Comparison of ENCODE assay signal across 8 cellular contexts in genomic region chr15:98646546-98647025, GRCh38. TPM values are rescaled to one million over a fixed set of nuclear protein-coding genes. Genes with fewer than 3 reads are reported as not detected.
DNase-seq lines count a peak whose midpoint lies in the region; ATAC-seq and TF ChIP-seq lines count a peak whose summit lies in the region.

No MANE protein-coding gene starts in this region.

- H4K12ac ChIP-seq in trophoblast cell (ENCODE audit: low read depth, low read length) = no peak overlapping the region

- intact Hi-C loops in esophagus squamous epithelium (cut with DNase I) = loop anchor here (5.0 to 10.0 kb wide), 2 partner anchors 124 to 418 kb away; no protein-coding TSS in a partner anchor

- no peaks in the 10 kb centered on the region for H3K9me3 ChIP-seq in DND-41 (ENCODE audit: insufficient read depth, low read length, severe bottlenecking)
- no peaks in the 10 kb centered on the region for H3K9me3 ChIP-seq in RWPE2 (ENCODE audit: severe bottlenecking)
- no peaks in the 10 kb centered on the region for H3K9me3 ChIP-seq in esophagus squamous epithelium
- no peaks in the 10 kb centered on the region for H3K9me3 ChIP-seq in trophoblast cell (ENCODE audit: insufficient read depth, low read depth, low read length)

- H3K4ac ChIP-seq in trophoblast cell (ENCODE audit: low read depth, low read length) = no peak overlapping the region

- H3K27me3 ChIP-seq in DND-41 (ENCODE audit: insufficient read depth, low read length, poor library complexity) (peaks cover 66% of the 10 kb centered on the region), RWPE2 (ENCODE audit: insufficient read depth, poor library complexity, severe bottlenecking) (no peaks in the 10 kb centered on the region), esophagus squamous epithelium (peaks cover 0 to 36% (median 0%) of the 10 kb centered on the region in 4 donors), trophoblast cell (ENCODE audit: insufficient read depth, low read length) (no peaks in the 10 kb centered on the region)

- H3K14ac ChIP-seq in trophoblast cell (ENCODE audit: low read length) = no peak overlapping the region

- no peak overlapping the region for H2AFZ ChIP-seq in DND-41 (ENCODE audit: low read depth, low read length)
- no peak overlapping the region for H2AFZ ChIP-seq in trophoblast cell (ENCODE audit: insufficient read depth, low read length, poor library complexity)

- H3K79me2 ChIP-seq in DND-41 (ENCODE audit: insufficient read depth, low read length) (peaks cover 24% of the 10 kb centered on the region), trophoblast cell (ENCODE audit: control insufficient read depth, insufficient read depth, low read length, poor library complexity) (peaks cover 23% of the 10 kb centered on the region)

- DNase-seq in DND-41 (no peak), RWPE2 (ENCODE audit: low spot score) (no peak), esophagus squamous epithelium (lab: John Stamatoyannopoulos, UW) (no peak), trophoblast cell (no peak), HT-29 (ENCODE audit: low spot score) (no peak), activated gamma-delta T cell (lab: John Stamatoyannopoulos, UW) (no peak)

- no peak overlapping the region for H2BK5ac ChIP-seq in trophoblast cell (ENCODE audit: low read depth, low read length, poor library complexity)

- H4K20me1 ChIP-seq in DND-41 (ENCODE audit: insufficient read depth, low read length) = peaks cover 22% of the 10 kb centered on the region

- no peak overlapping the region for H3K18ac ChIP-seq in trophoblast cell (ENCODE audit: low read length)

- H4K91ac ChIP-seq in trophoblast cell (ENCODE audit: low read depth, low read length) = no peak overlapping the region

- TF ChIP-seq CTCF in DND-41 (IDR thresholded peaks at IDR 0.05; ENCODE audit: borderline replicate concordance, extremely low read depth, low read length, poor library complexity, severe bottlenecking) (no peak), RWPE2 (IDR thresholded peaks at IDR 0.05; ENCODE audit: poor library complexity, severe bottlenecking) (no peak), esophagus squamous epithelium (IDR thresholded peaks at IDR 0.05) (no peak)

- H4K8ac ChIP-seq in trophoblast cell (ENCODE audit: low read depth, low read length) = no peak overlapping the region

- H3K4me1 ChIP-seq in DND-41 (ENCODE audit: insufficient read depth, low read length) = peaks cover 29% of the 10 kb centered on the region
- peaks cover 4% of the 10 kb centered on the region for H3K4me1 ChIP-seq in RWPE2 (ENCODE audit: insufficient read depth, poor library complexity, severe bottlenecking)
- H3K4me1 ChIP-seq in esophagus squamous epithelium = peaks cover 0 to 33% (median 0%) of the 10 kb centered on the region in 3 donors
- H3K4me1 ChIP-seq in trophoblast cell (ENCODE audit: control insufficient read depth in 1 of 2, insufficient read depth in 2 of 2, low read length in 2 of 2) = no peaks in the 10 kb centered on the region

- no peak overlapping the region for H3K23ac ChIP-seq in trophoblast cell (ENCODE audit: low read length)

- H2BK12ac ChIP-seq in trophoblast cell (ENCODE audit: low read length) = no peak overlapping the region

- H3K27ac ChIP-seq in DND-41 (ENCODE audit: low read length) = no peak overlapping the region
- H3K27ac ChIP-seq in RWPE2 (ENCODE audit: poor library complexity, severe bottlenecking) = peak overlapping the region; percentile 85
- peak overlapping the region in 3 of 4 donors; percentile 85 to 98 (median 97) for H3K27ac ChIP-seq in esophagus squamous epithelium
- H3K27ac ChIP-seq in trophoblast cell (ENCODE audit: low read depth, low read length) = no peak overlapping the region

- TF ChIP-seq POLR2A in esophagus squamous epithelium (IDR thresholded peaks at IDR 0.05) = no peak

- H3K36me3 ChIP-seq in DND-41 (ENCODE audit: insufficient read depth, low read length) = no peaks in the 10 kb centered on the region
- no peaks in the 10 kb centered on the region for H3K36me3 ChIP-seq in RWPE2 (ENCODE audit: low read depth)
- no peaks in the 10 kb centered on the region for H3K36me3 ChIP-seq in esophagus squamous epithelium
- H3K36me3 ChIP-seq in trophoblast cell (ENCODE audit: control insufficient read depth in 1 of 2, insufficient read depth in 2 of 2, low read length in 2 of 2) = no peaks in the 10 kb centered on the region

- H3K4me2 ChIP-seq in DND-41 (ENCODE audit: insufficient read depth, low read length) = peak overlapping the region; percentile 92
- H3K4me2 ChIP-seq in trophoblast cell (ENCODE audit: low read length) = peak overlapping the region; percentile 96

- H3K4me3 ChIP-seq in DND-41 (ENCODE audit: low read depth in 1 of 2, low read length in 2 of 2) = peak overlapping the region in 1 of 2 experiments; percentile 74; a peak in 2 of 4 replicates
- H3K4me3 ChIP-seq in RWPE2 (ENCODE audit: severe bottlenecking) = peak overlapping the region; percentile 96
- peak overlapping the region; percentile 69 to 93 (median 82) for H3K4me3 ChIP-seq in esophagus squamous epithelium
- H3K4me3 ChIP-seq in trophoblast cell (ENCODE audit: low read depth, low read length) = no peak overlapping the region

- no peak for ATAC-seq in DND-41 (ENCODE audit: insufficient read depth, low read depth)
- ATAC-seq in RWPE2 (ENCODE audit: low read depth) = no peak
- no peak for ATAC-seq in HG02588 (IDR thresholded peaks at IDR 0.05; ENCODE audit: unreplicated experiment)
- ATAC-seq in GM18873 (IDR thresholded peaks at IDR 0.05; ENCODE audit: low FRiP score, unreplicated experiment) = no peak

- H3K79me1 ChIP-seq in trophoblast cell (ENCODE audit: low read length) = peaks cover 33% of the 10 kb centered on the region

- no peak overlapping the region for H2BK120ac ChIP-seq in trophoblast cell (ENCODE audit: insufficient read depth, low read length, poor library complexity)

- WGBS in esophagus squamous epithelium, 2 donors = 7 to 8% methylated on average over 7 of the region's 7 CpGs
- WGBS in trophoblast cell (ENCODE audit: extremely low coverage, insufficient coverage, insufficient read length) = no CpG with 5 or more reads among the region's 7 CpGs

- no peak overlapping the region for H2AK5ac ChIP-seq in trophoblast cell (ENCODE audit: low read length)

- H3K9ac ChIP-seq in DND-41 (ENCODE audit: low read depth, low read length) = peak overlapping the region; percentile 90; the same call in 1 of the 2 replicates
- no peak overlapping the region for H3K9ac ChIP-seq in trophoblast cell (ENCODE audit: low read length)

RNA-seq across cellular contexts. Expression of gene IGF1R, which starts 1.8 kb away (rescaled TPM):
- total RNA-seq in esophagus squamous epithelium = 10 to 100 TPM; 20.5 to 54.8 (median 40.4) TPM
- polyA plus RNA-seq in trophoblast cell (2013) = 121 and 126 TPM in 2 replicates
- total RNA-seq in HT-29 (2014; rRNA removed; shearing (Covaris generic)) = 31.6 and 33.2 TPM in 2 replicates

Comparison
In these comparisons a context has a peak if more than half of its experiments do, and no peak if none do; other contexts are left out.
1. H3K27ac ChIP-seq: peak in RWPE2 (single experiment) and esophagus squamous epithelium (3 of 4); none in DND-41 (single experiment) and trophoblast cell (single experiment).